Comparison of ENCODE assay signal across 11 cellular contexts in the genomic region with DNA sequence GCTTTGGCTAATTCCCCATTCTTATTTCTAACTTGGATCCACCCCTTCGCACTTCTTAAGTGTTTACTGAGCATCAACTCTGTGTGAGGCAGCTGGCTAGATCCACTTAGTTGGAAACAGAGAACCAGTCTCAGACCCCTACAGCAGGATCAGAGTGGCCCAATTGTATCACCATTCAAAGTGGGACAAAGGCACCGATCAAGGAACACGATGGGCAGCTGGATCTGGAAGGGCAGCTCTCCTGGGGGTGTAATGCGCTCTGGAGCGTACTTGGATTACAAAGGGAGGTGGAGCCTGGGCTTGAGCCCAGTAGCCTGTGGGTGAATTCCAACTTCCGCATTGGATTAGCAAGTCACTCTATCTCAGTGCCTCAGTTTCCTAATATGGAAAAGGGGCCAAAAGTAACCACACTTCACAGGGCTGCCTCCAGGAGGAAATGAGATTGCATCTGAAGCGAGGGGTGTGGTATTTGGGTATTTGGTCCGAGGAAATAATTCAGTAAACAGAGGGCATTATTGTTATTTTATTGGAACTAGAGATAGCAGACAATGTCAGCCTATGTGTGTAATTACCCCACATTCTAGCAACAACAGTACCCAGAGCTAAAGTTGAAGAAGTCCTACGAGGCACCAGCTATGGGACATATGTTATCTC. TPM values are rescaled to one million over a fixed set of nuclear protein-coding genes. Genes with fewer than 3 reads are reported as not detected.
DNase-seq lines count a peak whose midpoint lies in the region; ATAC-seq, FAIRE-seq and TF ChIP-seq lines count a peak whose summit lies in the region.
"Had no signal": no experiment of that assay in that cellular context is flagged by ENCODE, and none has a peak within 500 bp of the region (broad histone marks: within the 10 kb centered on the region; RNA-seq: fewer than 3 reads in every experiment).

No MANE protein-coding gene starts in this region.

- H3K9me3 ChIP-seq in colonic mucosa: no peaks in the 10 kb centered on the region
- H3K9me3 ChIP-seq in lung (ENCODE audit: control insufficient read depth in 2 of 2, insufficient read depth in 1 of 2, low read length in 1 of 2): no peaks in the 10 kb centered on the region
- H3K9me3 ChIP-seq in suprapubic skin: no peaks in the 10 kb centered on the region
- H3K9me3 ChIP-seq: A549 had no signal

- peak overlapping the region; percentile 72 for H3K27ac Mint-ChIP-seq in T-helper 2 cell treated with Interferon-gamma antibody and Interleukin-4, amounts not matched to agents 5 μg/mL and 100 μg/mL, for 36 hours

- no peak overlapping the region for H3K4me3 Mint-ChIP-seq in T-helper 2 cell treated with Interferon-gamma antibody and Interleukin-4, amounts not matched to agents 5 μg/mL and 100 μg/mL, for 36 hours

- TF ChIP-seq POLR2A in suprapubic skin (IDR thresholded peaks at IDR 0.05) (no peak), GM12892 (IDR thresholded peaks at IDR 0.05; ENCODE audit: low read depth, low read length) (no peak)

- no peak for TF ChIP-seq EP300 in suprapubic skin (IDR thresholded peaks at IDR 0.05)

- H3K27ac ChIP-seq in colonic mucosa (peak overlapping the region; percentile 70), lung (ENCODE audit: low read depth in 1 of 2, low read length in 1 of 2) (peak overlapping the region; percentile 85 to 95), suprapubic skin (peak overlapping the region; percentile 74)

- H3K27me3 ChIP-seq in colonic mucosa (no peaks in the 10 kb centered on the region), lung (ENCODE audit: control insufficient read depth, insufficient read depth) (no peaks in the 10 kb centered on the region), suprapubic skin (no peaks in the 10 kb centered on the region)

- no peaks in the 10 kb centered on the region for H3K9me3 Mint-ChIP-seq in T-helper 2 cell treated with Interferon-gamma antibody and Interleukin-4, amounts not matched to agents 5 μg/mL and 100 μg/mL, for 36 hours

- TF ChIP-seq CTCF in colonic mucosa (IDR thresholded peaks at IDR 0.05) (no peak), lung (IDR thresholded peaks at IDR 0.05; ENCODE audit: control extremely low read depth, extremely low read depth) (no peak), suprapubic skin (IDR thresholded peaks at IDR 0.05) (no peak)

- 58 to 70% methylated on average over 9 of the region's 9 CpGs for WGBS in lung, 2 donors
- WGBS in suprapubic skin: 61% methylated on average over 9 of the region's 9 CpGs

- H3K4me1 ChIP-seq in colonic mucosa (peaks cover 7% of the 10 kb centered on the region), lung (ENCODE audit: control insufficient read depth in 2 of 2, insufficient read depth in 2 of 2, low read length in 2 of 2) (peaks cover 9% of the 10 kb centered on the region in 2 donors), suprapubic skin (peaks cover 51% of the 10 kb centered on the region)

- no peak overlapping the region for H3K4me3 ChIP-seq in colonic mucosa
- H3K4me3 ChIP-seq in lung: no peak overlapping the region
- H3K4me3 ChIP-seq in suprapubic skin: no peak overlapping the region
- H3K4me3 ChIP-seq: A549 had no signal

- H3K36me3 ChIP-seq in colonic mucosa (no peaks in the 10 kb centered on the region), lung (ENCODE audit: control insufficient read depth in 2 of 2, insufficient read depth in 2 of 2, low read length in 2 of 2) (no peaks in the 10 kb centered on the region), suprapubic skin (no peaks in the 10 kb centered on the region)

- no peak for FAIRE-seq in GM12892 (lab: Jason Lieb, UNC)
- FAIRE-seq: A549 had no signal

- H3K4me1 Mint-ChIP-seq in T-helper 2 cell treated with Interferon-gamma antibody and Interleukin-4, amounts not matched to agents 5 μg/mL and 100 μg/mL, for 36 hours (ENCODE audit: low read depth): peaks cover 40% of the 10 kb centered on the region

- intact Hi-C loops in colonic mucosa (cut with DNase I): no loop called here

- no peak for DNase-seq in T-helper 2 cell treated with Interferon-gamma antibody and Interleukin-4, amounts not matched to agents 5 μg/mL and 100 μg/mL, for 36 hours (ENCODE audit: low spot score)
- DNase-seq in T-helper 2 cell: no peak
- no peak for DNase-seq in colonic mucosa
- DNase-seq in lung (ENCODE audit: low spot score): no peak
- DNase-seq in suprapubic skin (ENCODE audit: low spot score in 2 of 2): no peak
- DNase-seq in GM12892 (ENCODE audit: insufficient read length): no peak
- DNase-seq in stimulated activated CD8-positive, alpha-beta memory T cell treated with anti-CD3 and anti-CD28 coated beads, Interleukin-4, amount 100 ng/mL, for 48 hours: no peak
- DNase-seq: erythroblast, NCI-H146 had no signal

- ATAC-seq in lung (ENCODE audit: insufficient read depth, low FRiP score) (no peak), GM21360 (IDR thresholded peaks at IDR 0.05; ENCODE audit: unreplicated experiment) (no peak)
- ATAC-seq: A549 had no signal

- peaks cover 10% of the 10 kb centered on the region for H3K36me3 Mint-ChIP-seq in T-helper 2 cell treated with Interferon-gamma antibody and Interleukin-4, amounts not matched to agents 5 μg/mL and 100 μg/mL, for 36 hours (ENCODE audit: low read depth)

- no peak overlapping the region for H3K9ac ChIP-seq in colonic mucosa (ENCODE audit: low read depth in 2 of 2, low read length in 2 of 2)

- H3K27me3 Mint-ChIP-seq in T-helper 2 cell treated with Interferon-gamma antibody and Interleukin-4, amounts not matched to agents 5 μg/mL and 100 μg/mL, for 36 hours (ENCODE audit: low read depth): no peaks in the 10 kb centered on the region

RNA-seq across cellular contexts. Expression of gene ECE1, which starts 11.9 kb away (rescaled TPM):
- total RNA-seq in colonic mucosa: 100 to 1,000 TPM in 1 of 2 donors, 10 to 100 TPM in 1; 99.0 to 149 TPM
- 100 to 1,000 TPM; 105 to 129 TPM for total RNA-seq in lung
- 100 to 1,000 TPM in 1 of 2 donors, 10 to 100 TPM in 1; 55.7 to 104 TPM for polyA plus RNA-seq in lung
- total RNA-seq in suprapubic skin: 10 to 100 TPM; 40.8 to 64.2 (median 55.3) TPM
- 16.7 TPM for polyA plus RNA-seq in GM12892 (2012; ENCODE audit: missing spikeins)
